ENCODE assay signal across 29 cellular contexts in the genomic region with DNA sequence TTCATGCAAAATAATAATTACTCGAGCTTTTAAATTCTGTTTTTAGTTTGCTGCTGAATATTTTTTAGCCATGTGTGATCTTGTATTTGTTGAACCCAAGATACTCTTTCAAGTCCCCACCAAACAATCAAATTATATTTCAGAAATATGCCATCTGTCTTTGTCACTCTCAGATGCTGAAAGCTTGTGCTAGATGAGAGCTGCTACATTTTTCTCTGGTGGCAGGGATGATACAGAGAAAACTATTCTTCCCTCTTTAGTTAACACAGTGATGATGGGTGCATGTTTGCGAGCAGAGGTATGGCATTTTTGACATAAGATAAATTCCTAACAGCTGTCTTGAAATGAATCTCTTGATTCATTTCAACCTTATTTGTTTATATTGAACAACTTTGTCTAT.
"Had no signal": no experiment of that assay in that cellular context is flagged by ENCODE, and none has a peak within 500 bp of the region (broad histone marks: within the 10 kb centered on the region; RNA-seq: fewer than 3 reads in every experiment).

No MANE protein-coding gene starts in this region.

- H3K36me3 ChIP-seq: adrenal gland, brain microvascular endothelial cell, breast epithelium had no signal

- H3K4me3 ChIP-seq: adrenal gland, body of pancreas, breast epithelium had no signal

- H3K4me1 ChIP-seq: adrenal gland, body of pancreas, breast epithelium had no signal

- H3K27ac ChIP-seq: adrenal gland, body of pancreas, brain microvascular endothelial cell, breast epithelium, VCaP had no signal

- H3K27me3 ChIP-seq: adrenal gland, body of pancreas, brain microvascular endothelial cell, breast epithelium had no signal

- DNase-seq: activated B cell treated with CpG ODN at 0.5 μM for 24 hours; activated CD4-positive, alpha-beta memory T cell treated with anti-CD3 and anti-CD28 coated beads for 36 hours; activated CD4-positive, alpha-beta T cell treated with anti-CD3 and anti-CD28 coated beads for 4 hours; activated CD4-positive, alpha-beta T cell treated with anti-CD3 and anti-CD28 coated beads, Interleukin-2, amount 10 ng/mL, durations not matched to agents 24 days and 14 days; activated CD4-positive, alpha-beta T cell treated with anti-CD3 and anti-CD28 coated beads, Interleukin-2, amount 50 U/mL, for 1 hour; activated CD4-positive, alpha-beta T cell treated with anti-CD3 and anti-CD28 coated beads, Interleukin-2, amount 50 U/mL, for 4 hours; activated CD4-positive, CD25-positive, alpha-beta regulatory T cell treated with anti-CD3 and anti-CD28 coated beads, Interleukin-2, amount 50 U/mL, for 72 hours; activated CD8-positive, alpha-beta memory T cell treated with anti-CD3 and anti-CD28 coated beads, Interleukin-2, amount 50 U/mL, for 4 hours; activated CD8-positive, alpha-beta T cell treated with anti-CD3 and anti-CD28 coated beads for 36 hours; activated effector memory CD4-positive, alpha-beta T cell treated with anti-CD3 and anti-CD28 coated beads, Interleukin-2, amount 50 U/mL, for 16 hours; activated gamma-delta T cell treated with Interleukin-2 at 50 U/mL for 16 hours; activated naive CD4-positive, alpha-beta T cell; activated naive CD4-positive, alpha-beta T cell treated with anti-CD3 and anti-CD28 coated beads for 36 hours; activated naive CD4-positive, alpha-beta T cell treated with anti-CD3 and anti-CD28 coated beads, Interleukin-2, amount 50 U/mL, for 16 hours; activated naive CD8-positive, alpha-beta T cell treated with anti-CD3 and anti-CD28 coated beads for 36 hours; activated T-cell treated with anti-CD3 and anti-CD28 coated beads for 4 hours; activated T-cell treated with anti-CD3 and anti-CD28 coated beads, Interleukin-2, amount 50 U/mL, for 1 hour; activated T-cell treated with anti-CD3 and anti-CD28 coated beads, Interleukin-2, amount 50 U/mL, for 4 hours; activated T-cell treated with anti-CD3 and anti-CD28 coated beads, Interleukin-2, amount 50 U/mL, for 72 hours; adrenal gland; amniotic stem cell; aorta; body of pancreas; brain microvascular endothelial cell; central memory CD4-positive, alpha-beta T cell; T-cell; T-helper 17 cell had no signal

- H3K9me3 ChIP-seq: adrenal gland, body of pancreas, breast epithelium had no signal
